8 cellular contexts compared by ENCODE assay signal in genomic region chr10:122162566-122163181, GRCh38.
A peak's percentile ranks its signal among the peaks of the same experiment; 100 is the strongest.
DNase-seq lines count a peak whose midpoint lies in the region; ATAC-seq and TF ChIP-seq lines count a peak whose summit lies in the region.

No MANE protein-coding gene starts in this region.

- no peak for TF ChIP-seq CTCF in coronary artery (IDR thresholded peaks at IDR 0.05)
- TF ChIP-seq CTCF in right lobe of liver (IDR thresholded peaks at IDR 0.05) = peak in 2 of 4 donors; percentile 19 to 54
- TF ChIP-seq CTCF in type B pancreatic cell (conservative IDR thresholded peaks at IDR 0.05) = peak; percentile 63
- TF ChIP-seq CTCF in GM10266 (IDR thresholded peaks at IDR 0.05; ENCODE audit: control insufficient read depth, insufficient read depth, low read depth, missing control alignments) = no peak

- H3K27me3 ChIP-seq in right lobe of liver = no peaks in the 10 kb centered on the region

- H3K36me3 Mint-ChIP-seq in type B pancreatic cell = peaks cover 5% of the 10 kb centered on the region

- H3K4me3 Mint-ChIP-seq in type B pancreatic cell = peak overlapping the region; percentile 87

- DNase-seq in SHP77 (lab: John Stamatoyannopoulos, UW) (peak; percentile 53 to 54), SHP77 treated with DMSO at 0.1 percent for 48 hours (lab: John Stamatoyannopoulos, UW) (no peak), coronary artery (ENCODE audit: low spot score) (no peak), right lobe of liver (peak; percentile 66 to 90 (median 89)), type B pancreatic cell (ENCODE audit: extremely low spot score, unreplicated experiment) (no peak), GM10266 (ENCODE audit: extremely low spot score) (no peak), LoVo (ENCODE audit: low spot score) (no peak), NCI-H2107 treated with DMSO at 0.1 percent for 48 hours (lab: John Stamatoyannopoulos, UW; ENCODE audit: unreplicated experiment) (no peak)

- H3K27ac Mint-ChIP-seq in type B pancreatic cell = peak overlapping the region; percentile 70

- peaks cover 0 to 40% (median 18%) of the 10 kb centered on the region in 4 donors for H3K4me1 ChIP-seq in right lobe of liver

- no peak overlapping the region for H3K27ac ChIP-seq in coronary artery
- H3K27ac ChIP-seq in right lobe of liver = peak overlapping the region in 2 of 3 donors; percentile 26 to 52

- peak; percentile 35 for TF ChIP-seq POLR2A in right lobe of liver (IDR thresholded peaks at IDR 0.05)

- intact Hi-C loops in right lobe of liver (cut with DNase I) = no loop called here

- H3K9me3 Mint-ChIP-seq in type B pancreatic cell = no peaks in the 10 kb centered on the region

- H3K9me3 ChIP-seq in right lobe of liver = no peaks in the 10 kb centered on the region

- peak; percentile 64 to 86 (median 82) for ATAC-seq in right lobe of liver

- H3K36me3 ChIP-seq in right lobe of liver = no peaks in the 10 kb centered on the region

- WGBS in right lobe of liver (ENCODE audit: insufficient coverage, low coverage, low lambda C conversion rate, missing lambda C conversion rate) = 38% methylated on average over 8 of the region's 16 CpGs

- H3K27me3 Mint-ChIP-seq in type B pancreatic cell = peaks cover 11% of the 10 kb centered on the region

- peak overlapping the region; percentile 66 for H3K4me3 ChIP-seq in coronary artery
- H3K4me3 ChIP-seq in right lobe of liver = peak overlapping the region; percentile 19 to 47 (median 43)

- H3K4me1 Mint-ChIP-seq in type B pancreatic cell (ENCODE audit: unreplicated experiment) = peaks cover 59% of the 10 kb centered on the region

Comparison
In these comparisons a context has a peak if more than half of its experiments do, and no peak if none do; other contexts are left out.
1. DNase-seq: peak in SHP77 (2 of 2) and right lobe of liver (3 of 3); none in SHP77 treated with DMSO at 0.1 percent for 48 hours (single experiment), coronary artery (single experiment), type B pancreatic cell (single experiment), GM10266 (single experiment), LoVo (single experiment) and NCI-H2107 treated with DMSO at 0.1 percent for 48 hours (single experiment).
2. H3K27ac ChIP-seq: peak in right lobe of liver (2 of 3); none in coronary artery (0 of 2).